ENCODE assay signal across 17 cellular contexts in the genomic region with DNA sequence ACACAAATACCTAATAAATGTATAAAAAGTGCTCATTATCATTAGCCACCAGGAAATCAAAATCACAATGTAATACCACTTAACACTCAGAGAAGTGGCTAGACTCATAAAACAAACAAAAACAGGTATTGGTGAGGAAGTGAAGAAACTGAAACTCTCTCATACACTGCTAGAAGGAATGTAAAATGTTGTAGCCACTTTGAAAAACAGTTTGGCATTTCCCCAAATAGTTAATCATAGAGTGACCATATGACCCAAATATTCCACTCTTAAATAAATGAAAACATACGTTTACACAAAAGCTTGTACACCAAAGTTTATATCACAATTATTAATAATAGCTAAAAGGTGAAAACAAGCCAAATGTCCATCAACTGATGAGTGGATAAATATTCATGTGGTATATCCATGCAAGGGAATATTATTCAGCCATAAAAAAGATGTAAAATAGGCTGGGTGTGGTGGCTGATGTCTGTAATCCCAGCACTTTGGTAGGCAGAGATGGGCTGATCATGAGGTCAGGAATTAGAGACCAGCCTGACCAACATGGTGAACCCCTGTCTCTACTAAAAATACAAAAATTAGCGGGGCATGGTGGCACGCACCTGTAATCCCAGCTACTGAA.
"Had no signal": no experiment of that assay in that cellular context is flagged by ENCODE, and none has a peak within 500 bp of the region (broad histone marks: within the 10 kb centered on the region; RNA-seq: fewer than 3 reads in every experiment).

No MANE protein-coding gene starts in this region.

- H3K27me3 ChIP-seq: testis, upper lobe of right lung had no signal

- H3K27ac ChIP-seq: parathyroid adenoma, testis, upper lobe of right lung had no signal

- H2AFZ ChIP-seq: parathyroid adenoma had no signal

- H3K4me3 ChIP-seq: lung, testis, upper lobe of right lung had no signal

- H3K9ac ChIP-seq: parathyroid adenoma had no signal

- H3K9me3 ChIP-seq: testis, upper lobe of right lung had no signal

- DNase-seq: activated CD4-positive, alpha-beta T cell treated with anti-CD3 and anti-CD28 coated beads for 36 hours; activated CD4-positive, alpha-beta T cell treated with anti-CD3 and anti-CD28 coated beads, Interleukin-2, amount 50 U/mL, for 48 hours; activated T-cell treated with anti-CD3 and anti-CD28 coated beads for 4 hours; effector CD4-positive, alpha-beta T cell; foreskin melanocyte; glutamatergic neuron; hippocampal formation; midbrain; stimulated activated CD4-positive, alpha-beta T cell treated with anti-CD3 and anti-CD28 coated beads, Interleukin-4, amount 100 ng/mL, for 4 hours; testis; upper lobe of right lung had no signal

- H3K4me1 ChIP-seq: parathyroid adenoma, testis, upper lobe of right lung had no signal

- FAIRE-seq: keratinocyte had no signal

- H3K36me3 ChIP-seq: upper lobe of right lung had no signal

- H3K79me2 ChIP-seq: parathyroid adenoma had no signal

- ATAC-seq: activated CD4-positive, alpha-beta T cell treated with anti-CD3 and anti-CD28 coated beads for 36 hours; sciatic nerve; stimulated activated memory B cell treated with anti-CD40 and anti-IgM and Interleukin-4, amounts not matched to agents 10 μg/mL and 1 μg/mL and 100 μg/mL, for 72 hours; upper lobe of right lung; WTC11 had no signal
